Comparison of ENCODE assay signal across 1 cellular context in the genomic region with DNA sequence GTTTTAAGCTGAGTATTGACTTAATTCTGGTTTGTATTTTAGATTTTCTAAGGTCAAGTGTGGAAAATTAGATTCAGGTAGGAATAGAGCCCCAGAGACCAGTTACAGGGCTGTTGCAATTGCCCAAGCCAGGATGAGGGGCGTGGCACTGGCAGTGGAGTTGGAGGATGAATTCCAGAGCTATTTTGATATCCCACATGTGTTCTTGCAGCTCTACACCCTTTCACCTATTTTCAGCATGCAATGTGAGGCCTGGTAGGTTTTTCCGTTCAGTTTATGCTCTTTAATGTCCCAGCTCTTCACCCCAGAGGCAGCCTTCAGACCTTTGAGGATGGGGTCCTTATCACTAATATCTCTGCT.
TF ChIP-seq lines count a peak whose summit lies in the region.

No MANE protein-coding gene starts in this region.

TF ChIP-seq in GM12878, 131 proteins besides CTCF, POLR2A, EP300 and RAD21:
- no peak for TF ChIP-seq RBBP5 (conservative IDR thresholded peaks at IDR 0.05)
- no peak for TF ChIP-seq GATAD2B (conservative IDR thresholded peaks at IDR 0.05; ENCODE audit: low read depth)
- no peak for TF ChIP-seq TARDBP (IDR thresholded peaks at IDR 0.05; ENCODE audit: borderline replicate concordance)
- no peak for TF ChIP-seq RCOR1 (conservative IDR thresholded peaks at IDR 0.05; ENCODE audit: low read depth, low read length)
- TF ChIP-seq CBX3 (IDR thresholded peaks at IDR 0.05; ENCODE audit: borderline replicate concordance, low read depth), result no peak
- TF ChIP-seq, protein P1, sequence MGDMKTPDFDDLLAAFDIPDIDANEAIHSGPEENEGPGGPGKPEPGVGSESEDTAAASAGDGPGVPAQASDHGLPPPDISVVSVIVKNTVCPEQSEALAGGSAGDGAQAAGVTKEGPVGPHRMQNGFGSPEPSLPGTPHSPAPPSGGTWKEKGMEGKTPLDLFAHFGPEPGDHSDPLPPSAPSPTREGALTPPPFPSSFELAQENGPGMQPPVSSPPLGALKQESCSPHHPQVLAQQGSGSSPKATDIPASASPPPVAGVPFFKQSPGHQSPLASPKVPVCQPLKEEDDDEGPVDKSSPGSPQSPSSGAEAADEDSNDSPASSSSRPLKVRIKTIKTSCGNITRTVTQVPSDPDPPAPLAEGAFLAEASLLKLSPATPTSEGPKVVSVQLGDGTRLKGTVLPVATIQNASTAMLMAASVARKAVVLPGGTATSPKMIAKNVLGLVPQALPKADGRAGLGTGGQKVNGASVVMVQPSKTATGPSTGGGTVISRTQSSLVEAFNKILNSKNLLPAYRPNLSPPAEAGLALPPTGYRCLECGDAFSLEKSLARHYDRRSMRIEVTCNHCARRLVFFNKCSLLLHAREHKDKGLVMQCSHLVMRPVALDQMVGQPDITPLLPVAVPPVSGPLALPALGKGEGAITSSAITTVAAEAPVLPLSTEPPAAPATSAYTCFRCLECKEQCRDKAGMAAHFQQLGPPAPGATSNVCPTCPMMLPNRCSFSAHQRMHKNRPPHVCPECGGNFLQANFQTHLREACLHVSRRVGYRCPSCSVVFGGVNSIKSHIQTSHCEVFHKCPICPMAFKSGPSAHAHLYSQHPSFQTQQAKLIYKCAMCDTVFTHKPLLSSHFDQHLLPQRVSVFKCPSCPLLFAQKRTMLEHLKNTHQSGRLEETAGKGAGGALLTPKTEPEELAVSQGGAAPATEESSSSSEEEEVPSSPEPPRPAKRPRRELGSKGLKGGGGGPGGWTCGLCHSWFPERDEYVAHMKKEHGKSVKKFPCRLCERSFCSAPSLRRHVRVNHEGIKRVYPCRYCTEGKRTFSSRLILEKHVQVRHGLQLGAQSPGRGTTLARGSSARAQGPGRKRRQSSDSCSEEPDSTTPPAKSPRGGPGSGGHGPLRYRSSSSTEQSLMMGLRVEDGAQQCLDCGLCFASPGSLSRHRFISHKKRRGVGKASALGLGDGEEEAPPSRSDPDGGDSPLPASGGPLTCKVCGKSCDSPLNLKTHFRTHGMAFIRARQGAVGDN (IDR thresholded peaks at IDR 0.05), result no peak
- no peak for TF ChIP-seq PML (IDR thresholded peaks at IDR 0.05; ENCODE audit: low read length)
- TF ChIP-seq ASH2L (IDR thresholded peaks at IDR 0.05; ENCODE audit: borderline replicate concordance, low read depth), result no peak
- TF ChIP-seq SRF (IDR thresholded peaks at IDR 0.05; ENCODE audit: low read depth in 2 of 2, low read length in 2 of 2), result no peak
- TF ChIP-seq ATF7 (IDR thresholded peaks at IDR 0.05; ENCODE audit: low read depth), result no peak
- TF ChIP-seq, protein P2, sequence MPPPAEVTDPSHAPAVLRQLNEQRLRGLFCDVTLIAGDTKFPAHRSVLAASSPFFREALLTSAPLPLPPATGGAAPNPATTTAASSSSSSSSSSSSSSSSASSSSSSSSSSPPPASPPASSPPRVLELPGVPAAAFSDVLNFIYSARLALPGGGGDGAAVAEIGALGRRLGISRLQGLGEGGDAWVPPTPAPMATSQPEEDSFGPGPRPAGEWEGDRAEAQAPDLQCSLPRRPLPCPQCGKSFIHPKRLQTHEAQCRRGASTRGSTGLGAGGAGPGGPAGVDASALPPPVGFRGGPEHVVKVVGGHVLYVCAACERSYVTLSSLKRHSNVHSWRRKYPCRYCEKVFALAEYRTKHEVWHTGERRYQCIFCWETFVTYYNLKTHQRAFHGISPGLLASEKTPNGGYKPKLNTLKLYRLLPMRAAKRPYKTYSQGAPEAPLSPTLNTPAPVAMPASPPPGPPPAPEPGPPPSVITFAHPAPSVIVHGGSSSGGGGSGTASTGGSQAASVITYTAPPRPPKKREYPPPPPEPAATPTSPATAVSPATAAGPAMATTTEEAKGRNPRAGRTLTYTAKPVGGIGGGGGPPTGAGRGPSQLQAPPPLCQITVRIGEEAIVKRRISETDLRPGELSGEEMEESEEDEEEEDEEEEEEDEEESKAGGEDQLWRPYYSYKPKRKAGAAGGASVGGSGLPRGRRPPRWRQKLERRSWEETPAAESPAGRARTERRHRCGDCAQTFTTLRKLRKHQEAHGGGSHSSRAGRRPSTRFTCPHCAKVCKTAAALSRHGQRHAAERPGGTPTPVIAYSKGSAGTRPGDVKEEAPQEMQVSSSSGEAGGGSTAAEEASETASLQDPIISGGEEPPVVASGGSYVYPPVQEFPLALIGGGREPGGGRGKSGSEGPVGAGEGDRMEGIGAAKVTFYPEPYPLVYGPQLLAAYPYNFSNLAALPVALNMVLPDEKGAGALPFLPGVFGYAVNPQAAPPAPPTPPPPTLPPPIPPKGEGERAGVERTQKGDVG (CRISPR knock-in tag; IDR thresholded peaks at IDR 0.05), result no peak
- TF ChIP-seq, protein P3, sequence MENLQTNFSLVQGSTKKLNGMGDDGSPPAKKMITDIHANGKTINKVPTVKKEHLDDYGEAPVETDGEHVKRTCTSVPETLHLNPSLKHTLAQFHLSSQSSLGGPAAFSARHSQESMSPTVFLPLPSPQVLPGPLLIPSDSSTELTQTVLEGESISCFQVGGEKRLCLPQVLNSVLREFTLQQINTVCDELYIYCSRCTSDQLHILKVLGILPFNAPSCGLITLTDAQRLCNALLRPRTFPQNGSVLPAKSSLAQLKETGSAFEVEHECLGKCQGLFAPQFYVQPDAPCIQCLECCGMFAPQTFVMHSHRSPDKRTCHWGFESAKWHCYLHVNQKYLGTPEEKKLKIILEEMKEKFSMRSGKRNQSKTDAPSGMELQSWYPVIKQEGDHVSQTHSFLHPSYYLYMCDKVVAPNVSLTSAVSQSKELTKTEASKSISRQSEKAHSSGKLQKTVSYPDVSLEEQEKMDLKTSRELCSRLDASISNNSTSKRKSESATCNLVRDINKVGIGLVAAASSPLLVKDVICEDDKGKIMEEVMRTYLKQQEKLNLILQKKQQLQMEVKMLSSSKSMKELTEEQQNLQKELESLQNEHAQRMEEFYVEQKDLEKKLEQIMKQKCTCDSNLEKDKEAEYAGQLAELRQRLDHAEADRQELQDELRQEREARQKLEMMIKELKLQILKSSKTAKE (IDR thresholded peaks at IDR 0.05; ENCODE audit: low read depth, poor library complexity, severe bottlenecking), result no peak
- TF ChIP-seq, protein P4, sequence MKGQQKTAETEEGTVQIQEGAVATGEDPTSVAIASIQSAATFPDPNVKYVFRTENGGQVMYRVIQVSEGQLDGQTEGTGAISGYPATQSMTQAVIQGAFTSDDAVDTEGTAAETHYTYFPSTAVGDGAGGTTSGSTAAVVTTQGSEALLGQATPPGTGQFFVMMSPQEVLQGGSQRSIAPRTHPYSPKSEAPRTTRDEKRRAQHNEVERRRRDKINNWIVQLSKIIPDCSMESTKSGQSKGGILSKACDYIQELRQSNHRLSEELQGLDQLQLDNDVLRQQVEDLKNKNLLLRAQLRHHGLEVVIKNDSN (IDR thresholded peaks at IDR 0.05; ENCODE audit: borderline replicate concordance, extremely low read length, insufficient read depth, low read depth, low read length), result no peak
- TF ChIP-seq, protein P5, sequence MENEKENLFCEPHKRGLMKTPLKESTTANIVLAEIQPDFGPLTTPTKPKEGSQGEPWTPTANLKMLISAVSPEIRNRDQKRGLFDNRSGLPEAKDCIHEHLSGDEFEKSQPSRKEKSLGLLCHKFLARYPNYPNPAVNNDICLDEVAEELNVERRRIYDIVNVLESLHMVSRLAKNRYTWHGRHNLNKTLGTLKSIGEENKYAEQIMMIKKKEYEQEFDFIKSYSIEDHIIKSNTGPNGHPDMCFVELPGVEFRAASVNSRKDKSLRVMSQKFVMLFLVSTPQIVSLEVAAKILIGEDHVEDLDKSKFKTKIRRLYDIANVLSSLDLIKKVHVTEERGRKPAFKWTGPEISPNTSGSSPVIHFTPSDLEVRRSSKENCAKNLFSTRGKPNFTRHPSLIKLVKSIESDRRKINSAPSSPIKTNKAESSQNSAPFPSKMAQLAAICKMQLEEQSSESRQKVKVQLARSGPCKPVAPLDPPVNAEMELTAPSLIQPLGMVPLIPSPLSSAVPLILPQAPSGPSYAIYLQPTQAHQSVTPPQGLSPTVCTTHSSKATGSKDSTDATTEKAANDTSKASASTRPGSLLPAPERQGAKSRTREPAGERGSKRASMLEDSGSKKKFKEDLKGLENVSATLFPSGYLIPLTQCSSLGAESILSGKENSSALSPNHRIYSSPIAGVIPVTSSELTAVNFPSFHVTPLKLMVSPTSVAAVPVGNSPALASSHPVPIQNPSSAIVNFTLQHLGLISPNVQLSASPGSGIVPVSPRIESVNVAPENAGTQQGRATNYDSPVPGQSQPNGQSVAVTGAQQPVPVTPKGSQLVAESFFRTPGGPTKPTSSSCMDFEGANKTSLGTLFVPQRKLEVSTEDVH (IDR thresholded peaks at IDR 0.05; ENCODE audit: low read depth, partially characterized antibody), result no peak
- TF ChIP-seq ZNF274 (IDR thresholded peaks at IDR 0.05; ENCODE audit: insufficient read depth, insufficient read length), result no peak
- TF ChIP-seq MEF2B (IDR thresholded peaks at IDR 0.05; ENCODE audit: partially characterized antibody, poor library complexity, severe bottlenecking), result no peak
- no peak for TF ChIP-seq KLF5 (IDR thresholded peaks at IDR 0.05; ENCODE audit: partially characterized antibody)
- TF ChIP-seq MEF2A (IDR thresholded peaks at IDR 0.05; ENCODE audit: insufficient read depth, low read depth, low read length), result no peak
